19 cellular contexts compared by ENCODE assay signal in the genomic region with DNA sequence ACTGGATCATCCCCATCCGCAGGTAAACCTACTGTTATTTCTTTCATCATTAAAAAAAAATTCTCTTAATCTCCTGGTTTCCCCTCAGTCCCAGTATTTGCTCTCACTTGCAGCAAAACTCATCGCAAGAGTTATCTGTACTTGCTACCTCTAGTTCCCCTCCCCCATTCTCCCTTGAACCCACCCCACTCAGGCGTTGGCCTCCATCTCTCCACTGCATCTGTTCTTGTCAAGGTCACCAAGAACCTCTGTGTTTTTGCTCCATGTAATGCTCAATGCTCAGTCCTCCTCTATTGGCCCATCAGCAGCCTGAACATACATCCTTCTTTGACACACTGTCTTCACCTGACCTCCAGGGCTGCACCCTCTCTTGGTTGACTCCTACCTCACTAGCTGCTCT. TPM values are rescaled to one million over a fixed set of nuclear protein-coding genes. Genes with fewer than 3 reads are reported as not detected.
DNase-seq lines count a peak whose midpoint lies in the region; ATAC-seq and TF ChIP-seq lines count a peak whose summit lies in the region.
"Had no signal": no experiment of that assay in that cellular context is flagged by ENCODE, and none has a peak within 500 bp of the region (broad histone marks: within the 10 kb centered on the region; RNA-seq: fewer than 3 reads in every experiment).

No MANE protein-coding gene starts in this region.

- TF ChIP-seq CTCF in MM.1S (IDR thresholded peaks at IDR 0.05; ENCODE audit: low read length) = no peak
- TF ChIP-seq CTCF in endothelial cell (IDR thresholded peaks at IDR 0.05; ENCODE audit: unreplicated experiment) = no peak
- no peak for TF ChIP-seq CTCF in osteoblast (IDR thresholded peaks at IDR 0.05; ENCODE audit: extremely low read depth, low read depth, low read length)
- no peak for TF ChIP-seq CTCF in HFFc6 (IDR thresholded peaks at IDR 0.05)

- H3K4me3 ChIP-seq in MM.1S (ENCODE audit: low read length) (no peak overlapping the region), osteoblast (ENCODE audit: insufficient read depth, low read length) (no peak overlapping the region)
- H3K4me3 ChIP-seq: K562 had no signal

- H3F3A ChIP-seq in MM.1S (ENCODE audit: insufficient read depth, low read length) = peaks cover 13% of the 10 kb centered on the region

- H4K20me1 ChIP-seq in MM.1S (ENCODE audit: insufficient read depth, low read length) = no peaks in the 10 kb centered on the region
- no peaks in the 10 kb centered on the region for H4K20me1 ChIP-seq in osteoblast (ENCODE audit: insufficient read depth, low read length)

- H3K79me2 ChIP-seq in MM.1S (ENCODE audit: low read length) (no peaks in the 10 kb centered on the region), osteoblast (ENCODE audit: insufficient read depth, low read length) (no peaks in the 10 kb centered on the region)

- DNase-seq in MM.1S = no peak
- no peak for DNase-seq in endothelial cell (ENCODE audit: low spot score)
- DNase-seq in osteoblast (ENCODE audit: insufficient read length, low spot score, missing footprints) = peak; percentile 49
- no peak for DNase-seq in HFFc6
- DNase-seq: ACHN; BE2C; C1 segment of cervical spinal cord; CD4-positive, CD25-positive, alpha-beta regulatory T cell; CD8-positive, alpha-beta memory T cell; COR-L47; DMS 273 treated with DMSO at 0.1 percent for 48 hours; DMS53; DND-41; H7; IMR-90 had no signal

- no peak overlapping the region; the same call in 1 of the 2 replicates for H3K9ac ChIP-seq in MM.1S (ENCODE audit: low read length)

- H3K4me3 Mint-ChIP-seq in endothelial cell (ENCODE audit: unreplicated experiment) (peak overlapping the region; percentile 43), HFFc6 (no peak overlapping the region)
- H3K4me3 Mint-ChIP-seq: CD4-positive, CD25-positive, alpha-beta regulatory T cell; CD8-positive, alpha-beta memory T cell had no signal

- no peaks in the 10 kb centered on the region for H3K9me2 ChIP-seq in MM.1S (replicated peaks; ENCODE audit: insufficient read depth, low read length)

- H3K9me3 ChIP-seq in MM.1S (replicated peaks; ENCODE audit: insufficient read depth, low read length) = no peaks in the 10 kb centered on the region
- no peaks in the 10 kb centered on the region for H3K9me3 ChIP-seq in osteoblast (ENCODE audit: low read depth, low read length)
- H3K9me3 ChIP-seq: BE2C had no signal

- H3K4me1 ChIP-seq in MM.1S (ENCODE audit: low read length) (peaks cover 15% of the 10 kb centered on the region), osteoblast (ENCODE audit: insufficient read depth, low read length) (no peaks in the 10 kb centered on the region)
- H3K4me1 ChIP-seq: BE2C had no signal

- H3K27ac Mint-ChIP-seq in endothelial cell (ENCODE audit: unreplicated experiment) = no peak overlapping the region
- H3K27ac Mint-ChIP-seq in HFFc6 = no peak overlapping the region
- H3K27ac Mint-ChIP-seq: CD4-positive, CD25-positive, alpha-beta regulatory T cell; CD8-positive, alpha-beta memory T cell had no signal

- H3K36me3 Mint-ChIP-seq in endothelial cell (ENCODE audit: low read depth, unreplicated experiment) (peaks cover 4% of the 10 kb centered on the region), HFFc6 (ENCODE audit: low read depth) (no peaks in the 10 kb centered on the region)
- H3K36me3 Mint-ChIP-seq: CD4-positive, CD25-positive, alpha-beta regulatory T cell; CD8-positive, alpha-beta memory T cell had no signal

- H2AFZ ChIP-seq in MM.1S (ENCODE audit: low read length) = peak overlapping the region; percentile 71
- H2AFZ ChIP-seq in osteoblast (ENCODE audit: low read length) = no peak overlapping the region

- H3K36me3 ChIP-seq in MM.1S (replicated peaks; ENCODE audit: insufficient read depth, low read length) (no peaks in the 10 kb centered on the region), osteoblast (ENCODE audit: insufficient read depth, low read length) (no peaks in the 10 kb centered on the region)
- H3K36me3 ChIP-seq: BE2C had no signal

- H3K27ac ChIP-seq in MM.1S (ENCODE audit: low read length) (peak overlapping the region; percentile 68), osteoblast (ENCODE audit: low read depth, low read length) (no peak overlapping the region)

- H3K4me2 ChIP-seq in MM.1S (ENCODE audit: low read depth, low read length) (peak overlapping the region; percentile 80), osteoblast (ENCODE audit: insufficient read depth, low read length) (no peak overlapping the region)

- H3K4me1 Mint-ChIP-seq in endothelial cell (ENCODE audit: unreplicated experiment) = peaks cover 10% of the 10 kb centered on the region
- no peaks in the 10 kb centered on the region for H3K4me1 Mint-ChIP-seq in HFFc6 (ENCODE audit: low read depth)

- H3K27me3 ChIP-seq in MM.1S (replicated peaks; ENCODE audit: insufficient read depth, low read length) (0 out of 2 replicates have a peak, but pooled peaks cover 6% of the 10 kb centered on the region), osteoblast (ENCODE audit: insufficient read depth, low read length) (peaks cover 42% of the 10 kb centered on the region)
- H3K27me3 ChIP-seq: BE2C had no signal

- H3K9me3 Mint-ChIP-seq in endothelial cell (ENCODE audit: unreplicated experiment) (no peaks in the 10 kb centered on the region), HFFc6 (no peaks in the 10 kb centered on the region)
- H3K9me3 Mint-ChIP-seq: CD4-positive, CD25-positive, alpha-beta regulatory T cell; CD8-positive, alpha-beta memory T cell had no signal

- ATAC-seq in HG03469 (IDR thresholded peaks at IDR 0.05; ENCODE audit: unreplicated experiment) = no peak
- ATAC-seq in HG02852 (IDR thresholded peaks at IDR 0.05; ENCODE audit: unreplicated experiment) = no peak
- ATAC-seq: HCT116, K562 had no signal

- H3K27me3 Mint-ChIP-seq in endothelial cell (ENCODE audit: unreplicated experiment) (peaks cover 15% of the 10 kb centered on the region), HFFc6 (ENCODE audit: insufficient read depth) (peaks cover 42% of the 10 kb centered on the region)

RNA-seq across cellular contexts. Expression of gene PKLR, which starts 4.6 kb away (rescaled TPM):
- not detected for total RNA-seq in endothelial cell (ENCODE audit: unreplicated experiment)
- total RNA-seq in osteoblast = not detected in 2 replicates
- not detected for total RNA-seq in HFFc6 (2021; fragmentation: NEBNext Ultra II Directional; extraction: Animal tissue kit (Norgen Biotek cat#: 25700))
- total RNA-seq: CD4-positive, CD25-positive, alpha-beta regulatory T cell; CD8-positive, alpha-beta memory T cell; IMR-90 had no signal

RNA-seq across cellular contexts. Expression of gene FDPS, which starts 12.0 kb away (rescaled TPM):
- total RNA-seq in endothelial cell (ENCODE audit: unreplicated experiment) (540 TPM), osteoblast (191 and 216 TPM in 2 replicates)
- total RNA-seq in HFFc6 (2021; fragmentation: NEBNext Ultra II Directional; extraction: Animal tissue kit (Norgen Biotek cat#: 25700)) = 100 to 1,000 TPM; 117 to 147 (median 127) TPM

RNA-seq across cellular contexts. Expression of gene HCN3, which starts 19.4 kb away (rescaled TPM):
- 7.3 TPM for total RNA-seq in endothelial cell (ENCODE audit: unreplicated experiment)
- 2.5 and 2.9 TPM in 2 replicates for total RNA-seq in osteoblast
- 1 to 10 TPM; 1.3 to 1.6 (median 1.5) TPM for total RNA-seq in HFFc6 (2021; fragmentation: NEBNext Ultra II Directional; extraction: Animal tissue kit (Norgen Biotek cat#: 25700))

RNA-seq across cellular contexts. Expression of gene CLK2, which starts 23.4 kb away (rescaled TPM):
- total RNA-seq in endothelial cell (ENCODE audit: unreplicated experiment) = 62.8 TPM
- total RNA-seq in osteoblast = 17.4 and 19.7 TPM in 2 replicates
- 10 to 100 TPM; 24.8 to 32.8 (median 30.0) TPM for total RNA-seq in HFFc6 (2021; fragmentation: NEBNext Ultra II Directional; extraction: Animal tissue kit (Norgen Biotek cat#: 25700))

RNA-seq across cellular contexts. Expression of gene RUSC1, which starts 24.0 kb away (rescaled TPM):
- total RNA-seq in endothelial cell (ENCODE audit: unreplicated experiment) (67.1 TPM), osteoblast (15.6 and 16.5 TPM in 2 replicates)
- 10 to 100 TPM; 26.6 to 36.0 (median 32.9) TPM for total RNA-seq in HFFc6 (2021; fragmentation: NEBNext Ultra II Directional; extraction: Animal tissue kit (Norgen Biotek cat#: 25700))
